8 cellular contexts compared by ENCODE assay signal in the genomic region with DNA sequence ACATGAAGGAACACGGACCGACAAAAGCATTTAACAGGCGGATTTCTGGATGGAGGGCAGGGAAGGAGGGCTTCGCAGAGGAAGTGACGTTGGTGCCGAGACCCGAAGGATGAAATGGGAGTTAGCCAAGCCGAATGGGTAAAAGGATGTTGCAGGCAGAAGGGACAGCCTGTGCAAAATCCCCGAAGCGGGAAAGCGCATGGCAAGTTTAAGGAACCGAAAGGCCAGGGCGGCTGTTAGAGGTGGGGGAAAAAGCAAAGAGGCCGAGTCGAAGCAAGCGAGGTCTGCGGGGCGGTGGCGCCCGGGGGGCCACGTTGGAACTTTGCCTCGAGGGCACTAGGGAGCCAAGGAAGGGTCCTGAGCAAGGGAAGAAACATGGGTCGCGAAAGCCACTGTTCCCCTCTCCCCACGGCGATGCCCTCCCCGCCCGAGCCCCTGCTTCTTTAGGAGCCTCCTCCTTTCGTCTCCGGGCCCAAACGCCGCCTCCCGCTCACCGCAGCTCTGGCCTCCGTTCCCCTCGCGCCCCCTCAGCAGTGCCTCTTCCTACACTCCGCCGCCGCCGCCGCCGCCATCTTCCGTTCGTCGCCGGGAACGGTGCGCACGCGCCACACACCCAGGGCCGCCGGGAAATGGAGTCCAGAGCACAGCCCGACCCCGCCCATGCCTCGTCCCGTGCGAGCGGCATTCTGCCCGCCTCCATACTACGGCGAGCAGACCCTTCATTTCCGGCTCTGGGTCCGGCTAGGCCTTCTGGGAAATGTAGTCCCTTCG.
DNase-seq lines count a peak whose midpoint lies in the region; ATAC-seq and TF ChIP-seq lines count a peak whose summit lies in the region.

Gene SYMPK (minus strand): TSS at position 584 of the 771 bp plus-strand sequence. CDS start 8,652 bp downstream, outside the sequence.

- ATAC-seq in GM19025 (IDR thresholded peaks at IDR 0.05; ENCODE audit: low read depth, unreplicated experiment): peak; percentile 90
- peak; percentile 92 for ATAC-seq in HG03342 (IDR thresholded peaks at IDR 0.05; ENCODE audit: unreplicated experiment)
- peak; percentile 96 to 97 for ATAC-seq in activated CD4-positive, CD25-positive, alpha-beta regulatory T cell treated with anti-CD3 and anti-CD28 coated beads, Interleukin-2, amount 50 U/mL, for 24 hours

- DNase-seq in AG09309 (ENCODE audit: low read depth): peak; percentile 87
- peak; percentile 97 for DNase-seq in NCI-H446 treated with DMSO at 0.1 percent for 48 hours (lab: John Stamatoyannopoulos, UW)
- peak; percentile 99 for DNase-seq in cerebellar cortex (ENCODE audit: low spot score)
- peak; percentile 99 for DNase-seq in iris pigment epithelial cell (ENCODE audit: low read depth)
- peak; percentile 98 for DNase-seq in stimulated activated CD4-positive, alpha-beta T cell treated with anti-CD3 and anti-CD28 coated beads, Interleukin-12 subunit alpha, Interleukin-12 subunit beta, amount 100 ng/mL, for 4 hours

- TF ChIP-seq CTCF in AG09309 (IDR thresholded peaks at IDR 0.05; ENCODE audit: control insufficient read depth, insufficient read depth, low read depth, low read length, missing control alignments): no peak

- peak within 1 kb of the TSS; percentile 93 for H3K4me3 ChIP-seq in AG09309 (ENCODE audit: control insufficient read depth, low read depth, low read length)

Comparison
In these comparisons a context has a peak if more than half of its experiments do, and no peak if none do; other contexts are left out.
1. Peak in every context shown above with its lines: DNase-seq, ATAC-seq and H3K4me3 ChIP-seq.